ENCODE assay signal across 10 cellular contexts in genomic region chr10:95048206-95048605, GRCh38. TPM values are rescaled to one million over a fixed set of nuclear protein-coding genes. Genes with fewer than 3 reads are reported as not detected.
"Had no signal": no experiment of that assay in that cellular context is flagged by ENCODE, and none has a peak within 500 bp of the region (broad histone marks: within the 10 kb centered on the region; RNA-seq: fewer than 3 reads in every experiment).

No MANE protein-coding gene starts in this region.

- H3K9ac ChIP-seq: GM23248 had no signal

- H3K9me3 ChIP-seq: HAP-1 had no signal

- DNase-seq: GM23248, GOT3, H7, HFFc6, IMR-90 had no signal

- H3K36me3 ChIP-seq: HAP-1 had no signal

- ATAC-seq: HCT116 had no signal

- H3K4me3 ChIP-seq: GM23248, HAP-1 had no signal

- H2AFZ ChIP-seq: GM23248 had no signal

- H3K27ac ChIP-seq: GM23248, HL-60 had no signal

- H3K4me1 ChIP-seq: HAP-1 had no signal

RNA-seq across cellular contexts. Expression of gene CYP2C8, which starts 21.1 kb away (rescaled TPM):
- total RNA-seq: GM23248, H4, HFFc6, HT1080, IMR-90 had no signal
- polyA plus RNA-seq: GM23248 had no signal
